Comparison of ENCODE assay signal across 9 cellular contexts in genomic region chr1:86380257-86380861, GRCh38. TPM values are rescaled to one million over a fixed set of nuclear protein-coding genes. Genes with fewer than 3 reads are reported as not detected.
DNase-seq lines count a peak whose midpoint lies in the region; ATAC-seq and TF ChIP-seq lines count a peak whose summit lies in the region.
"Had no signal": no experiment of that assay in that cellular context is flagged by ENCODE, and none has a peak within 500 bp of the region (broad histone marks: within the 10 kb centered on the region; RNA-seq: fewer than 3 reads in every experiment).

No MANE protein-coding gene starts in this region.

- H3K4me1 ChIP-seq in Panc1 (ENCODE audit: control insufficient read depth, insufficient read depth, low read length): no peaks in the 10 kb centered on the region; the same call in 1 of the 2 replicates

- peaks cover 3% of the 10 kb centered on the region; the same call in 1 of the 2 replicates for H3K9me3 ChIP-seq in Panc1 (ENCODE audit: control insufficient read depth, insufficient read depth, low read depth, low read length)

- H3K4me1 Mint-ChIP-seq in stimulated activated memory B cell treated with anti-CD40 and anti-IgM and Interleukin-4, amounts not matched to agents 10 μg/mL and 1 μg/mL and 100 μg/mL, for 72 hours: no peaks in the 10 kb centered on the region

- H3K36me3 Mint-ChIP-seq in stimulated activated memory B cell treated with anti-CD40 and anti-IgM and Interleukin-4, amounts not matched to agents 10 μg/mL and 1 μg/mL and 100 μg/mL, for 72 hours: peaks cover 25% of the 10 kb centered on the region

- BruUV-seq in Panc1 (replicated peaks; lab: Mats Ljungman, UMichigan): no TSS peak

- H3K4me3 ChIP-seq in GM12864 (ENCODE audit: low read depth, low read length) (no peak overlapping the region), Panc1 (ENCODE audit: low read depth in 2 of 2, low read length in 2 of 2) (no peak overlapping the region)

- peak; percentile 78 for ATAC-seq in Panc1
- no peak for ATAC-seq in stimulated activated memory B cell treated with anti-CD40 and anti-IgM and Interleukin-4, amounts not matched to agents 10 μg/mL and 1 μg/mL and 100 μg/mL, for 72 hours

- peak; percentile 60 for TF ChIP-seq CTCF in GM12864 (IDR thresholded peaks at IDR 0.05; ENCODE audit: low read depth, low read length, missing control alignments)
- TF ChIP-seq CTCF in Panc1 (IDR thresholded peaks at IDR 0.05): peak; percentile 84; the same call in 1 of the 2 replicates

- peaks cover 27% of the 10 kb centered on the region for H3K36me3 ChIP-seq in Panc1 (ENCODE audit: control insufficient read depth, insufficient read depth, low read length)

- H3K27ac ChIP-seq in Panc1 (ENCODE audit: low read length): no peak overlapping the region

- DNase-seq in GM12864 (ENCODE audit: low read depth) (no peak), HCEC 1CT (peak; percentile 75), M059J (ENCODE audit: low read depth) (peak; percentile 70), Panc1 (ENCODE audit: low read depth, low spot score) (peak; percentile 73), dermis microvascular lymphatic vessel endothelial cell (ENCODE audit: low read depth in 2 of 2) (peak; percentile 85 to 88), medulla oblongata (ENCODE audit: extremely low spot score) (peak; percentile 80), cortex of kidney (lab: John Stamatoyannopoulos, UW) (no peak)

- no peak overlapping the region for H3K4me3 Mint-ChIP-seq in stimulated activated memory B cell treated with anti-CD40 and anti-IgM and Interleukin-4, amounts not matched to agents 10 μg/mL and 1 μg/mL and 100 μg/mL, for 72 hours

- CTCF ChIA-PET in Panc1 (lab: Charles Lee): interaction anchor here (0.6 to 1.2 kb wide), 5 partner anchors 48 to 128 kb away, joined by 3 to 6 read pairs (median 3); no protein-coding TSS in a partner anchor

- intact Hi-C loops in Panc1 (cut with micrococcal nuclease; ENCODE audit: unreplicated experiment): loop anchor here (1.0 to 5.0 kb wide), 3 partner anchors 92 to 307 kb away; no protein-coding TSS in a partner anchor

- no peak overlapping the region for H3K27ac Mint-ChIP-seq in stimulated activated memory B cell treated with anti-CD40 and anti-IgM and Interleukin-4, amounts not matched to agents 10 μg/mL and 1 μg/mL and 100 μg/mL, for 72 hours
- H3K27ac Mint-ChIP-seq: activated naive CD4-positive, alpha-beta T cell treated with anti-CD3 and anti-CD28 coated beads, Interleukin-2, amount 50 U/mL, for 72 hours had no signal

- no peaks in the 10 kb centered on the region for H3K27me3 Mint-ChIP-seq in stimulated activated memory B cell treated with anti-CD40 and anti-IgM and Interleukin-4, amounts not matched to agents 10 μg/mL and 1 μg/mL and 100 μg/mL, for 72 hours

- H3K27me3 ChIP-seq in Panc1 (ENCODE audit: control insufficient read depth, insufficient read depth, low read length): no peaks in the 10 kb centered on the region

- peaks cover 9% of the 10 kb centered on the region for H3K9me3 Mint-ChIP-seq in stimulated activated memory B cell treated with anti-CD40 and anti-IgM and Interleukin-4, amounts not matched to agents 10 μg/mL and 1 μg/mL and 100 μg/mL, for 72 hours
- H3K9me3 Mint-ChIP-seq: activated naive CD4-positive, alpha-beta T cell treated with anti-CD3 and anti-CD28 coated beads, Interleukin-2, amount 50 U/mL, for 72 hours had no signal

- POLR2A ChIA-PET in Panc1 (lab: Charles Lee): interaction anchor here (1.0 kb wide), 1 partner anchor 14 kb away, joined by 5 read pairs; no protein-coding TSS in a partner anchor

- in situ Hi-C loops in Panc1 (cut with HindIII; ENCODE audit: low pct_unique_long_range_greater_than_20kb, low sequenced_read_pairs): loop anchor here (5.0 kb wide), 1 partner anchor 62 kb away; no protein-coding TSS in a partner anchor

RNA-seq across cellular contexts. Expression of gene ODF2L, which starts 15.8 kb away (rescaled TPM):
- 20.5 and 35.1 TPM in 2 replicates for total RNA-seq in M059J (2014; rRNA removed; shearing (Covaris generic))
- total RNA-seq in Panc1 (2021; ENCODE audit: unreplicated experiment): 88.2 TPM
- polyA plus RNA-seq in Panc1 (2012; ENCODE audit: insufficient read length): 40.3 TPM
- 22.3 and 27.8 TPM in 2 replicates for total RNA-seq in dermis microvascular lymphatic vessel endothelial cell

RNA-seq across cellular contexts. Expression of gene CLCA2, which starts 43.6 kb away (rescaled TPM):
- total RNA-seq in M059J (2014; rRNA removed; shearing (Covaris generic)): 0.15 and 0.30 TPM in 2 replicates
- total RNA-seq in Panc1 (2021; ENCODE audit: unreplicated experiment) (not detected), dermis microvascular lymphatic vessel endothelial cell (under 0.01 TPM in 1 of 2 replicates, not detected in the other)
- not detected for polyA plus RNA-seq in Panc1 (2012; ENCODE audit: insufficient read length)
- total RNA-seq: activated naive CD4-positive, alpha-beta T cell treated with anti-CD3 and anti-CD28 coated beads, Interleukin-2, amount 50 U/mL, for 72 hours had no signal

Comparison
In these comparisons a context has a peak if more than half of its experiments do, and no peak if none do; other contexts are left out.
1. DNase-seq: peak in HCEC 1CT (single experiment), M059J (single experiment), Panc1 (single experiment), dermis microvascular lymphatic vessel endothelial cell (2 of 2) and medulla oblongata (single experiment); none in GM12864 (single experiment) and cortex of kidney (single experiment).